8 cellular contexts compared by ENCODE assay signal in genomic region chr17:60231234-60231633, GRCh38.
DNase-seq lines count a peak whose midpoint lies in the region; TF ChIP-seq lines count a peak whose summit lies in the region.

No MANE protein-coding gene starts in this region.

- intact Hi-C loops in activated T-helper 1 cell treated with anti-CD3 and anti-CD28 coated beads, Interleukin-12 subunit alpha, Interleukin-12 subunit beta, Interleukin-2, Interleukin-4 antibody, amounts not matched to agents 30 ng/mL and 10 ng/mL and 1 ng/mL, durations not matched to agents 14 hours and 24 hours and 36 hours (cut with micrococcal nuclease), result loop anchor here (1.0 kb wide), 1 partner anchor 205 kb away; no protein-coding TSS in a partner anchor

- peak; percentile 54 for TF ChIP-seq CTCF in neural crest cell (conservative IDR thresholded peaks at IDR 0.05)

- no peaks in the 10 kb centered on the region for H3K27me3 Mint-ChIP-seq in activated CD4-positive, alpha-beta T cell treated with anti-CD3 and anti-CD28 coated beads, Interleukin-2, amount 10 ng/mL, durations not matched to agents 7 days and 5 days
- no peaks in the 10 kb centered on the region for H3K27me3 Mint-ChIP-seq in neural crest cell (ENCODE audit: low read depth)
- H3K27me3 Mint-ChIP-seq in activated T-helper 1 cell treated with anti-CD3 and anti-CD28 coated beads, Interleukin-12 subunit alpha, Interleukin-12 subunit beta, Interleukin-2, Interleukin-4 antibody, amounts not matched to agents 30 ng/mL and 10 ng/mL and 1 ng/mL, durations not matched to agents 14 hours and 24 hours and 36 hours (ENCODE audit: insufficient read depth), result no peaks in the 10 kb centered on the region
- H3K27me3 Mint-ChIP-seq in activated naive CD4-positive, alpha-beta T cell treated with anti-CD3 and anti-CD28 coated beads, Interleukin-2, amount 10 ng/mL, durations not matched to agents 7 days and 5 days, result no peaks in the 10 kb centered on the region

- H3K36me3 Mint-ChIP-seq in activated CD4-positive, alpha-beta T cell treated with anti-CD3 and anti-CD28 coated beads, Interleukin-2, amount 10 ng/mL, durations not matched to agents 7 days and 5 days (ENCODE audit: low read depth), result peaks cover 6% of the 10 kb centered on the region
- H3K36me3 Mint-ChIP-seq in neural crest cell (ENCODE audit: low read depth), result peaks cover 7% of the 10 kb centered on the region
- peaks cover 12% of the 10 kb centered on the region for H3K36me3 Mint-ChIP-seq in activated T-helper 1 cell treated with anti-CD3 and anti-CD28 coated beads, Interleukin-12 subunit alpha, Interleukin-12 subunit beta, Interleukin-2, Interleukin-4 antibody, amounts not matched to agents 30 ng/mL and 10 ng/mL and 1 ng/mL, durations not matched to agents 14 hours and 24 hours and 36 hours (ENCODE audit: low read depth)
- peaks cover 6% of the 10 kb centered on the region for H3K36me3 Mint-ChIP-seq in activated naive CD4-positive, alpha-beta T cell treated with anti-CD3 and anti-CD28 coated beads, Interleukin-2, amount 10 ng/mL, durations not matched to agents 7 days and 5 days

- DNase-seq in activated CD4-positive, alpha-beta T cell treated with anti-CD3 and anti-CD28 coated beads, Interleukin-2, amount 10 ng/mL, durations not matched to agents 7 days and 5 days, result peak; percentile 9
- no peak for DNase-seq in activated CD4-positive, alpha-beta T cell treated with anti-CD3 and anti-CD28 coated beads for 48 hours
- DNase-seq in NCI-H2227 (lab: John Stamatoyannopoulos, UW; ENCODE audit: unreplicated experiment), result peak; percentile 19
- DNase-seq in cerebellar cortex (ENCODE audit: low spot score), result peak; percentile 56
- no peak for DNase-seq in neural crest cell (ENCODE audit: low read depth, low spot score)
- DNase-seq in activated T-helper 1 cell treated with anti-CD3 and anti-CD28 coated beads, Interleukin-12 subunit alpha, Interleukin-12 subunit beta, Interleukin-2, Interleukin-4 antibody, amounts not matched to agents 30 ng/mL and 10 ng/mL and 1 ng/mL, durations not matched to agents 14 hours and 24 hours and 36 hours (ENCODE audit: low spot score), result no peak
- no peak for DNase-seq in NCI-H2029 treated with DMSO at 0.1 percent for 48 hours (lab: John Stamatoyannopoulos, UW)
- DNase-seq in activated naive CD4-positive, alpha-beta T cell treated with anti-CD3 and anti-CD28 coated beads, Interleukin-2, amount 10 ng/mL, durations not matched to agents 7 days and 5 days, result no peak

- no peaks in the 10 kb centered on the region for H3K4me1 Mint-ChIP-seq in activated CD4-positive, alpha-beta T cell treated with anti-CD3 and anti-CD28 coated beads, Interleukin-2, amount 10 ng/mL, durations not matched to agents 7 days and 5 days
- H3K4me1 Mint-ChIP-seq in neural crest cell, result peaks cover 10% of the 10 kb centered on the region
- H3K4me1 Mint-ChIP-seq in activated T-helper 1 cell treated with anti-CD3 and anti-CD28 coated beads, Interleukin-12 subunit alpha, Interleukin-12 subunit beta, Interleukin-2, Interleukin-4 antibody, amounts not matched to agents 30 ng/mL and 10 ng/mL and 1 ng/mL, durations not matched to agents 14 hours and 24 hours and 36 hours (ENCODE audit: low read depth), result no peaks in the 10 kb centered on the region
- H3K4me1 Mint-ChIP-seq in activated naive CD4-positive, alpha-beta T cell treated with anti-CD3 and anti-CD28 coated beads, Interleukin-2, amount 10 ng/mL, durations not matched to agents 7 days and 5 days, result no peaks in the 10 kb centered on the region

- H3K27ac Mint-ChIP-seq in activated CD4-positive, alpha-beta T cell treated with anti-CD3 and anti-CD28 coated beads, Interleukin-2, amount 10 ng/mL, durations not matched to agents 7 days and 5 days, result no peak overlapping the region
- H3K27ac Mint-ChIP-seq in neural crest cell (ENCODE audit: unreplicated experiment), result no peak overlapping the region
- no peak overlapping the region for H3K27ac Mint-ChIP-seq in activated T-helper 1 cell treated with anti-CD3 and anti-CD28 coated beads, Interleukin-12 subunit alpha, Interleukin-12 subunit beta, Interleukin-2, Interleukin-4 antibody, amounts not matched to agents 30 ng/mL and 10 ng/mL and 1 ng/mL, durations not matched to agents 14 hours and 24 hours and 36 hours
- H3K27ac Mint-ChIP-seq in activated naive CD4-positive, alpha-beta T cell treated with anti-CD3 and anti-CD28 coated beads, Interleukin-2, amount 10 ng/mL, durations not matched to agents 7 days and 5 days, result no peak overlapping the region

- POLR2A ChIA-PET in activated CD4-positive, alpha-beta T cell treated with anti-CD3 and anti-CD28 coated beads, Interleukin-2, amount 10 ng/mL, durations not matched to agents 7 days and 5 days (lab: Charles Lee), result interaction anchor here (0.6 kb wide), 1 partner anchor 170 kb away, joined by 3 read pairs; no protein-coding TSS in a partner anchor

- CTCF ChIA-PET in activated CD4-positive, alpha-beta T cell treated with anti-CD3 and anti-CD28 coated beads, Interleukin-2, amount 10 ng/mL, durations not matched to agents 7 days and 5 days (lab: Charles Lee), result interaction anchor here (0.7 to 1.7 kb wide), 5 partner anchors 10 to 90 kb away, joined by 3 to 6 read pairs (median 4); no protein-coding TSS in a partner anchor
- CTCF ChIA-PET in activated naive CD4-positive, alpha-beta T cell treated with anti-CD3 and anti-CD28 coated beads, Interleukin-2, amount 10 ng/mL, durations not matched to agents 7 days and 5 days (lab: Charles Lee), result interaction anchor here (0.6 to 2.6 kb wide), 12 partner anchors 10 to 407 kb away, joined by 3 to 8 read pairs (median 3); no protein-coding TSS in a partner anchor

- no peaks in the 10 kb centered on the region for H3K9me3 Mint-ChIP-seq in activated CD4-positive, alpha-beta T cell treated with anti-CD3 and anti-CD28 coated beads, Interleukin-2, amount 10 ng/mL, durations not matched to agents 7 days and 5 days
- no peaks in the 10 kb centered on the region for H3K9me3 Mint-ChIP-seq in neural crest cell
- H3K9me3 Mint-ChIP-seq in activated T-helper 1 cell treated with anti-CD3 and anti-CD28 coated beads, Interleukin-12 subunit alpha, Interleukin-12 subunit beta, Interleukin-2, Interleukin-4 antibody, amounts not matched to agents 30 ng/mL and 10 ng/mL and 1 ng/mL, durations not matched to agents 14 hours and 24 hours and 36 hours, result no peaks in the 10 kb centered on the region
- H3K9me3 Mint-ChIP-seq in activated naive CD4-positive, alpha-beta T cell treated with anti-CD3 and anti-CD28 coated beads, Interleukin-2, amount 10 ng/mL, durations not matched to agents 7 days and 5 days, result no peaks in the 10 kb centered on the region

- H3K4me3 Mint-ChIP-seq in activated CD4-positive, alpha-beta T cell treated with anti-CD3 and anti-CD28 coated beads, Interleukin-2, amount 10 ng/mL, durations not matched to agents 7 days and 5 days, result no peak overlapping the region
- H3K4me3 Mint-ChIP-seq in neural crest cell, result no peak overlapping the region
- no peak overlapping the region for H3K4me3 Mint-ChIP-seq in activated T-helper 1 cell treated with anti-CD3 and anti-CD28 coated beads, Interleukin-12 subunit alpha, Interleukin-12 subunit beta, Interleukin-2, Interleukin-4 antibody, amounts not matched to agents 30 ng/mL and 10 ng/mL and 1 ng/mL, durations not matched to agents 14 hours and 24 hours and 36 hours
- no peak overlapping the region for H3K4me3 Mint-ChIP-seq in activated naive CD4-positive, alpha-beta T cell treated with anti-CD3 and anti-CD28 coated beads, Interleukin-2, amount 10 ng/mL, durations not matched to agents 7 days and 5 days

Comparison
In these comparisons a context has a peak if more than half of its experiments do, and no peak if none do; other contexts are left out.
1. DNase-seq: peak in activated CD4-positive, alpha-beta T cell treated with anti-CD3 and anti-CD28 coated beads, Interleukin-2, amount 10 ng/mL, durations not matched to agents 7 days and 5 days (single experiment), NCI-H2227 (single experiment) and cerebellar cortex (single experiment); none in activated CD4-positive, alpha-beta T cell treated with anti-CD3 and anti-CD28 coated beads for 48 hours (single experiment), neural crest cell (single experiment), activated T-helper 1 cell treated with anti-CD3 and anti-CD28 coated beads, Interleukin-12 subunit alpha, Interleukin-12 subunit beta, Interleukin-2, Interleukin-4 antibody, amounts not matched to agents 30 ng/mL and 10 ng/mL and 1 ng/mL, durations not matched to agents 14 hours and 24 hours and 36 hours (single experiment), NCI-H2029 treated with DMSO at 0.1 percent for 48 hours (single experiment) and activated naive CD4-positive, alpha-beta T cell treated with anti-CD3 and anti-CD28 coated beads, Interleukin-2, amount 10 ng/mL, durations not matched to agents 7 days and 5 days (single experiment).